ENCODE assay signal across 4 cellular contexts in the genomic region with DNA sequence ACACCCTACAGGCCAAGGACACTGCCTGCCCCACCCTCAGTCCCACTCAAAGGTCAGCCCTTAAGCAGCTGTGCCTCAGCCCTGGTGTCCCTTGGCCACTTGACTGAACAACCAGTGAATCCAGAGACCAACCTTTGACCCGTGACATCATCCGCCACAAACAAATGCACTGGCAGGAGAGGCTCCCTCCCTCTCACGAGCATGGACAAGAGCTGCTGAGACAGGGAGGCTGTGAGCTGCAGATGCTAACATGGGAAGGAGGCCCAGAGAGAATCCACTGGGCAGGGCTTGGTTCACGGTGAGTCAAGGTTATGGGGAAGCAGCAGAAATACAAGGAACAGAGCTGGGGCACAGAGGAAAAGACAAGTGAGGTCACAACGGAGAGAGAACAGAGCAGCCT. TPM values are rescaled to one million over a fixed set of nuclear protein-coding genes. Genes with fewer than 3 reads are reported as not detected.
"Had no signal": no experiment of that assay in that cellular context is flagged by ENCODE, and none has a peak within 500 bp of the region (broad histone marks: within the 10 kb centered on the region; RNA-seq: fewer than 3 reads in every experiment).

No MANE protein-coding gene starts in this region.

RNA-seq across cellular contexts. Expression of a gene that starts 4.7 kb away (rescaled TPM):
- total RNA-seq: vagina had no signal
- polyA plus RNA-seq: keratinocyte; naive thymus-derived CD4-positive, alpha-beta T cell; neural cell had no signal
